12 cellular contexts compared by ENCODE assay signal in genomic region chr13:101449971-101450748, GRCh38. TPM values are rescaled to one million over a fixed set of nuclear protein-coding genes. Genes with fewer than 3 reads are reported as not detected.
A peak's percentile ranks its signal among the peaks of the same experiment; 100 is the strongest.
DNase-seq lines count a peak whose midpoint lies in the region; ATAC-seq, FAIRE-seq and TF ChIP-seq lines count a peak whose summit lies in the region.
"Had no signal": no experiment of that assay in that cellular context is flagged by ENCODE, and none has a peak within 500 bp of the region (broad histone marks: within the 10 kb centered on the region; RNA-seq: fewer than 3 reads in every experiment).

No MANE protein-coding gene starts in this region.

- TF ChIP-seq RAD21 in HCT116 (IDR thresholded peaks at IDR 0.05; ENCODE audit: low read depth), result no peak

- TF ChIP-seq EP300 in gastroesophageal sphincter (IDR thresholded peaks at IDR 0.05) (no peak), stomach (IDR thresholded peaks at IDR 0.05) (no peak)

- H3K79me2 ChIP-seq in HCT116 (ENCODE audit: insufficient read depth, low read length), result no peaks in the 10 kb centered on the region
- no peaks in the 10 kb centered on the region for H3K79me2 ChIP-seq in astrocyte (ENCODE audit: insufficient read depth, low read length)

- ATAC-seq in HCT116, result peak; percentile 73
- peak; percentile 74 for ATAC-seq in gastroesophageal sphincter
- no peak for ATAC-seq in body of pancreas
- ATAC-seq: stimulated activated naive CD8-positive, alpha-beta T cell treated with anti-CD3 and anti-CD28 coated beads, Interleukin-15, Interleukin-2, amounts not matched to agents 100 U/mL and 50 U/mL, for 24 hours had no signal

- peak; percentile 42 for DNase-seq in HCT116 (ENCODE audit: low read depth, low spot score)
- DNase-seq in astrocyte (ENCODE audit: low read depth), result peak; percentile 95
- DNase-seq in stromal cell of bone marrow (ENCODE audit: low read depth), result peak; percentile 76
- no peak for DNase-seq in body of pancreas
- no peak for DNase-seq in stimulated activated CD4-positive, alpha-beta T cell treated with anti-CD3 and anti-CD28 coated beads, Interleukin-4, amount 100 ng/mL, for 24 hours
- no peak for DNase-seq in stomach
- no peak for DNase-seq in stimulated activated CD4-positive, alpha-beta T cell treated with anti-CD3 and anti-CD28 coated beads, Interleukin-2, amount 100 ng/mL, for 24 hours
- DNase-seq: NCI-H526; stimulated activated naive CD8-positive, alpha-beta T cell treated with anti-CD3 and anti-CD28 coated beads, Interleukin-15, Interleukin-2, amounts not matched to agents 100 U/mL and 50 U/mL, for 24 hours had no signal

- H3K4me2 ChIP-seq in HCT116 (ENCODE audit: low read length), result peak overlapping the region; percentile 32
- H3K4me2 ChIP-seq in astrocyte (ENCODE audit: low read length), result peak overlapping the region; percentile 70

- peaks cover 13 to 34% of the 10 kb centered on the region in 2 experiments; a peak in 3 of 4 replicates for H3K4me1 ChIP-seq in HCT116 (ENCODE audit: control insufficient read depth in 1 of 2, insufficient read depth in 2 of 2, low read length in 2 of 2)
- peaks cover 42% of the 10 kb centered on the region for H3K4me1 ChIP-seq in astrocyte (ENCODE audit: insufficient read depth, low read length)
- peaks cover 0 to 13% (median 0%) of the 10 kb centered on the region in 3 donors for H3K4me1 ChIP-seq in gastroesophageal sphincter
- no peaks in the 10 kb centered on the region for H3K4me1 ChIP-seq in body of pancreas
- H3K4me1 ChIP-seq in stomach, result peaks cover 0 to 16% (median 2%) of the 10 kb centered on the region in 4 donors
- H3K4me1 ChIP-seq: HAP-1 had no signal

- peak overlapping the region; percentile 62 for H3K27ac Mint-ChIP-seq in astrocyte (ENCODE audit: unreplicated experiment)
- H3K27ac Mint-ChIP-seq: T-helper 2 cell treated with Interferon-gamma antibody and Interleukin-4, amounts not matched to agents 5 μg/mL and 100 μg/mL, for 36 hours had no signal

- H3K27me3 ChIP-seq in HCT116 (ENCODE audit: insufficient read depth, low read length) (no peaks in the 10 kb centered on the region), astrocyte (ENCODE audit: insufficient read depth, low read length) (no peaks in the 10 kb centered on the region), gastroesophageal sphincter (peaks cover 16% of the 10 kb centered on the region), body of pancreas (no peaks in the 10 kb centered on the region), stomach (peaks cover 0 to 6% (median 0%) of the 10 kb centered on the region in 3 donors)

- H3K4me3 ChIP-seq in HCT116 (replicated peaks in 1 of 2; ENCODE audit: low read depth in 1 of 2, low read length in 2 of 2) (no peak overlapping the region), astrocyte (ENCODE audit: insufficient read depth, low read depth, low read length) (no peak overlapping the region), gastroesophageal sphincter (no peak overlapping the region), body of pancreas (no peak overlapping the region), stomach (no peak overlapping the region)
- H3K4me3 ChIP-seq: HAP-1 had no signal

- no peaks in the 10 kb centered on the region for H3K36me3 Mint-ChIP-seq in astrocyte (ENCODE audit: low read depth, unreplicated experiment)

- FAIRE-seq in astrocyte (lab: Jason Lieb, UNC), result peak; percentile 82

- TF ChIP-seq POLR2A in HCT116 (IDR thresholded peaks at IDR 0.05; ENCODE audit: borderline replicate concordance, extremely low read depth, insufficient read depth, insufficient read length), result no peak
- TF ChIP-seq POLR2A in gastroesophageal sphincter (IDR thresholded peaks at IDR 0.05), result no peak
- TF ChIP-seq POLR2A in body of pancreas (IDR thresholded peaks at IDR 0.05), result no peak
- TF ChIP-seq POLR2A in stomach (IDR thresholded peaks at IDR 0.05), result no peak

- intact Hi-C loops in HCT116 (cut with micrococcal nuclease) (no loop called here), body of pancreas (cut with DNase I) (no loop called here), stomach (cut with DNase I; ENCODE audit: low total_unique reads) (no loop called here)

- H4K20me1 ChIP-seq in HCT116 (ENCODE audit: insufficient read depth) (no peaks in the 10 kb centered on the region), astrocyte (ENCODE audit: insufficient read depth, low read length) (no peaks in the 10 kb centered on the region)

- no peak overlapping the region for H3K4me3 Mint-ChIP-seq in astrocyte (ENCODE audit: unreplicated experiment)
- H3K4me3 Mint-ChIP-seq: T-helper 2 cell treated with Interferon-gamma antibody and Interleukin-4, amounts not matched to agents 5 μg/mL and 100 μg/mL, for 36 hours had no signal

- no peaks in the 10 kb centered on the region for H3K9me3 Mint-ChIP-seq in astrocyte (ENCODE audit: unreplicated experiment)
- H3K9me3 Mint-ChIP-seq: T-helper 2 cell treated with Interferon-gamma antibody and Interleukin-4, amounts not matched to agents 5 μg/mL and 100 μg/mL, for 36 hours had no signal

- H3K9ac ChIP-seq in HCT116 (ENCODE audit: low read length) (peak overlapping the region; percentile 44), astrocyte (ENCODE audit: low read length) (peak overlapping the region; percentile 20)

- TF ChIP-seq CTCF in HCT116 (IDR thresholded peaks at IDR 0.05 in 2 of 3, conservative IDR thresholded peaks at IDR 0.05 in 1 of 3; ENCODE audit: borderline replicate concordance in 1 of 3, insufficient read depth in 1 of 3, low read depth in 2 of 3, low read length in 2 of 3) (no peak), astrocyte (IDR thresholded peaks at IDR 0.05; ENCODE audit: insufficient read depth, low read depth, low read length) (no peak), gastroesophageal sphincter (IDR thresholded peaks at IDR 0.05) (no peak), body of pancreas (IDR thresholded peaks at IDR 0.05) (no peak), stomach (IDR thresholded peaks at IDR 0.05) (no peak)

- RAD21 ChIA-PET in HCT116 (lab: Charles Lee; ENCODE audit: low non-redundant PET in 1 of 2, low total read pairs in 2 of 2, uncharacterized antibody in 2 of 2, unreplicated experiment in 2 of 2), result no interaction called here

- H3K36me3 ChIP-seq in HCT116 (ENCODE audit: control insufficient read depth in 1 of 2, insufficient read depth in 2 of 2, low read length in 2 of 2), result no peaks in the 10 kb centered on the region
- no peaks in the 10 kb centered on the region for H3K36me3 ChIP-seq in astrocyte (ENCODE audit: insufficient read depth, low read length)
- H3K36me3 ChIP-seq in gastroesophageal sphincter, result no peaks in the 10 kb centered on the region
- H3K36me3 ChIP-seq in body of pancreas (replicated peaks in 1 of 2; ENCODE audit: insufficient read depth in 1 of 2, low read depth in 2 of 2), result no peaks in the 10 kb centered on the region
- H3K36me3 ChIP-seq in stomach, result no peaks in the 10 kb centered on the region
- H3K36me3 ChIP-seq: HAP-1 had no signal

- H3K27ac ChIP-seq in HCT116 (ENCODE audit: low read depth, low read length) (peak overlapping the region; percentile 79), astrocyte (ENCODE audit: low read depth, low read length) (peak overlapping the region; percentile 81), gastroesophageal sphincter (peak overlapping the region in 1 of 4 donors; percentile 2), body of pancreas (no peak overlapping the region), stomach (no peak overlapping the region)

- H3K9me2 ChIP-seq in HCT116 (ENCODE audit: insufficient read depth), result no peaks in the 10 kb centered on the region

- no peaks in the 10 kb centered on the region for H3K27me3 Mint-ChIP-seq in astrocyte (ENCODE audit: low read depth, unreplicated experiment)

- BruUV-seq in HCT116 (replicated peaks; lab: Mats Ljungman, UMichigan), result no TSS peak

- H3K9me3 ChIP-seq in HCT116 (ENCODE audit: control insufficient read depth in 1 of 2, insufficient read depth in 1 of 2, low read depth in 1 of 2, low read length in 2 of 2), result peaks cover 0 to 9% of the 10 kb centered on the region in 2 experiments; a peak in 2 of 4 replicates
- no peaks in the 10 kb centered on the region for H3K9me3 ChIP-seq in astrocyte (ENCODE audit: insufficient read depth, low read depth, low read length)
- H3K9me3 ChIP-seq in gastroesophageal sphincter, result no peaks in the 10 kb centered on the region
- no peaks in the 10 kb centered on the region for H3K9me3 ChIP-seq in body of pancreas
- no peaks in the 10 kb centered on the region for H3K9me3 ChIP-seq in stomach
- H3K9me3 ChIP-seq: HAP-1 had no signal

- POLR2A ChIA-PET in HCT116 (lab: Charles Lee), result no interaction called here

- peaks cover 33% of the 10 kb centered on the region for H3K4me1 Mint-ChIP-seq in astrocyte (ENCODE audit: low read depth, unreplicated experiment)

- CTCF ChIA-PET in HCT116 (lab: Charles Lee), result interaction anchor here (0.6 kb wide), 1 partner anchor 1102 kb away, joined by 4 read pairs; no protein-coding TSS in a partner anchor

- WGBS in gastroesophageal sphincter (ENCODE audit: low coverage in 1 of 2), 2 donors, result 55% methylated on average over 4 of the region's 4 CpGs
- 56 to 59% methylated on average over 4 of the region's 4 CpGs for WGBS in body of pancreas, 2 donors
- 52 to 65% (median 55%) methylated on average over 4 of the region's 4 CpGs for WGBS in stomach, 5 donors

- H2AFZ ChIP-seq in HCT116 (ENCODE audit: low read depth, low read length, poor library complexity, severe bottlenecking) (no peak overlapping the region), astrocyte (ENCODE audit: low read depth, low read length) (no peak overlapping the region)

TF ChIP-seq in HCT116, 20 proteins besides CTCF, POLR2A, EP300 and RAD21 (continues in another document):
- TF ChIP-seq CBX3 (IDR thresholded peaks at IDR 0.05; ENCODE audit: low read depth), result no peak

RNA-seq across cellular contexts. Expression of gene ITGBL1, which starts 2.3 kb away (rescaled TPM):
- total RNA-seq in HCT116 (2021; ENCODE audit: unreplicated experiment), result 0.66 TPM
- polyA plus RNA-seq in HCT116 (2012), result 0.65 and 0.69 TPM in 2 replicates
- total RNA-seq in astrocyte, result 0.14 and 0.22 TPM in 2 replicates
- total RNA-seq in gastroesophageal sphincter, result 10 to 100 TPM in 2 of 4 donors, 1 to 10 TPM in 2; 8.6 to 28.0 (median 12.8) TPM
- 10 to 100 TPM in 1 of 2 donors, 1 to 10 TPM in 1; 1.3 to 10.4 TPM for total RNA-seq in body of pancreas
- total RNA-seq in stomach, result 10 to 100 TPM in 1 of 5 donors, 1 to 10 TPM in 3, not detected in 1; 4.8 to 36.6 (median 7.0) TPM
- 1 to 10 TPM in 1 of 3 donors, under 1 TPM in 2; 0.53 to 1.8 (median 0.61) TPM for polyA plus RNA-seq in stomach

RNA-seq across cellular contexts. Expression of gene NALCN, which starts 33.9 kb away (rescaled TPM):
- total RNA-seq in HCT116 (2021; ENCODE audit: unreplicated experiment) (not detected), astrocyte (1.1 and 2.2 TPM in 2 replicates), gastroesophageal sphincter (1 to 10 TPM in 2 of 4 donors, under 1 TPM in 2; 0.12 to 2.0 (median 0.66) TPM), body of pancreas (1 to 10 TPM; 1.6 to 4.6 TPM), stomach (1 to 10 TPM in 3 of 5 donors, not detected in 2; 1.8 to 2.9 (median 1.9) TPM)
- 0.01 TPM in 1 of 2 replicates, not detected in the other for polyA plus RNA-seq in HCT116 (2012)
- polyA plus RNA-seq in stomach, result under 1 TPM; 0.15 to 0.56 (median 0.15) TPM

Comparison
In these comparisons a context has a peak if more than half of its experiments do, and no peak if none do; other contexts are left out.
1. DNase-seq: peak in HCT116 (single experiment), astrocyte (single experiment) and stromal cell of bone marrow (single experiment); none in body of pancreas (0 of 4), stimulated activated CD4-positive, alpha-beta T cell treated with anti-CD3 and anti-CD28 coated beads, Interleukin-4, amount 100 ng/mL, for 24 hours (single experiment), stomach (single experiment) and stimulated activated CD4-positive, alpha-beta T cell treated with anti-CD3 and anti-CD28 coated beads, Interleukin-2, amount 100 ng/mL, for 24 hours (0 of 2).
2. H3K27ac ChIP-seq: peak in HCT116 (single experiment) and astrocyte (single experiment); none in body of pancreas (0 of 4) and stomach (0 of 5).